ENCODE assay signal across 8 cellular contexts in genomic region chr5:115815693-115816225, GRCh38. TPM values are rescaled to one million over a fixed set of nuclear protein-coding genes. Genes with fewer than 3 reads are reported as not detected.
DNase-seq lines count a peak whose midpoint lies in the region; ATAC-seq lines count a peak whose summit lies in the region.

No MANE protein-coding gene starts in this region.

- H3K27ac Mint-ChIP-seq in activated T-helper 2 cell treated with anti-CD3 and anti-CD28 coated beads, Interferon-gamma antibody, Interleukin-2, Interleukin-4, amounts not matched to agents 10 μg/mL and 5 μg/mL and 100 μg/mL, durations not matched to agents 14 hours and 24 hours and 36 hours: no peak overlapping the region

- peak overlapping the region; percentile 58 for H3K4me3 Mint-ChIP-seq in activated T-helper 2 cell treated with anti-CD3 and anti-CD28 coated beads, Interferon-gamma antibody, Interleukin-2, Interleukin-4, amounts not matched to agents 10 μg/mL and 5 μg/mL and 100 μg/mL, durations not matched to agents 14 hours and 24 hours and 36 hours (ENCODE audit: low read depth)

- H3K4me3 ChIP-seq in skeletal muscle cell (ENCODE audit: low read depth, low read length): peak overlapping the region; percentile 64

- intact Hi-C loops in activated T-helper 2 cell treated with anti-CD3 and anti-CD28 coated beads, Interferon-gamma antibody, Interleukin-2, Interleukin-4, amounts not matched to agents 10 μg/mL and 5 μg/mL and 100 μg/mL, durations not matched to agents 14 hours and 24 hours and 36 hours (cut with micrococcal nuclease): loop anchor here (2.0 kb wide), 1 partner anchor 759 kb away; the partner anchor contains the start of gene SEMA6A
- intact Hi-C loops in left ventricle myocardium superior (cut with micrococcal nuclease): no loop called here

- no peak for DNase-seq in activated T-helper 2 cell treated with anti-CD3 and anti-CD28 coated beads, Interferon-gamma antibody, Interleukin-2, Interleukin-4, amounts not matched to agents 10 μg/mL and 5 μg/mL and 100 μg/mL, durations not matched to agents 14 hours and 24 hours and 36 hours (ENCODE audit: low spot score)
- DNase-seq in left ventricle myocardium superior: peak; percentile 38
- DNase-seq in skeletal muscle cell (ENCODE audit: low read depth): no peak
- no peak for DNase-seq in GF-D8 (lab: John Stamatoyannopoulos, UW)
- no peak for DNase-seq in NCI-H187 treated with DMSO at 0.1 percent for 48 hours (lab: John Stamatoyannopoulos, UW)

- peaks cover 84% of the 10 kb centered on the region for H3K27me3 Mint-ChIP-seq in activated T-helper 2 cell treated with anti-CD3 and anti-CD28 coated beads, Interferon-gamma antibody, Interleukin-2, Interleukin-4, amounts not matched to agents 10 μg/mL and 5 μg/mL and 100 μg/mL, durations not matched to agents 14 hours and 24 hours and 36 hours (ENCODE audit: low read depth)

- H3K36me3 Mint-ChIP-seq in activated T-helper 2 cell treated with anti-CD3 and anti-CD28 coated beads, Interferon-gamma antibody, Interleukin-2, Interleukin-4, amounts not matched to agents 10 μg/mL and 5 μg/mL and 100 μg/mL, durations not matched to agents 14 hours and 24 hours and 36 hours (ENCODE audit: low read depth): peaks cover 3% of the 10 kb centered on the region

- no peaks in the 10 kb centered on the region for H3K9me3 Mint-ChIP-seq in activated T-helper 2 cell treated with anti-CD3 and anti-CD28 coated beads, Interferon-gamma antibody, Interleukin-2, Interleukin-4, amounts not matched to agents 10 μg/mL and 5 μg/mL and 100 μg/mL, durations not matched to agents 14 hours and 24 hours and 36 hours

- ATAC-seq in HG02678 (IDR thresholded peaks at IDR 0.05; ENCODE audit: unreplicated experiment) (peak; percentile 17), left ventricle myocardium superior (peak; percentile 61), HG02938 (IDR thresholded peaks at IDR 0.05; ENCODE audit: unreplicated experiment) (no peak), GM21515 (IDR thresholded peaks at IDR 0.05; ENCODE audit: unreplicated experiment) (no peak)

- H3K4me1 Mint-ChIP-seq in activated T-helper 2 cell treated with anti-CD3 and anti-CD28 coated beads, Interferon-gamma antibody, Interleukin-2, Interleukin-4, amounts not matched to agents 10 μg/mL and 5 μg/mL and 100 μg/mL, durations not matched to agents 14 hours and 24 hours and 36 hours (ENCODE audit: low read depth): peaks cover 26% of the 10 kb centered on the region

RNA-seq across cellular contexts. Expression of gene CDO1, which starts 0.7 kb away (rescaled TPM):
- total RNA-seq in activated T-helper 2 cell treated with anti-CD3 and anti-CD28 coated beads, Interferon-gamma antibody, Interleukin-2, Interleukin-4, amounts not matched to agents 10 μg/mL and 5 μg/mL and 100 μg/mL, durations not matched to agents 14 hours and 24 hours and 36 hours: 0.18 and 1.2 TPM in 2 replicates
- 5.4 TPM for total RNA-seq in left ventricle myocardium superior

RNA-seq across cellular contexts. Expression of gene ATG12, which starts 25.6 kb away (rescaled TPM):
- 33.8 and 34.5 TPM in 2 replicates for total RNA-seq in activated T-helper 2 cell treated with anti-CD3 and anti-CD28 coated beads, Interferon-gamma antibody, Interleukin-2, Interleukin-4, amounts not matched to agents 10 μg/mL and 5 μg/mL and 100 μg/mL, durations not matched to agents 14 hours and 24 hours and 36 hours
- total RNA-seq in left ventricle myocardium superior: 23.6 TPM

RNA-seq across cellular contexts. Expression of gene AP3S1, which starts 26.0 kb away (rescaled TPM):
- total RNA-seq in activated T-helper 2 cell treated with anti-CD3 and anti-CD28 coated beads, Interferon-gamma antibody, Interleukin-2, Interleukin-4, amounts not matched to agents 10 μg/mL and 5 μg/mL and 100 μg/mL, durations not matched to agents 14 hours and 24 hours and 36 hours: 69.0 and 74.8 TPM in 2 replicates
- total RNA-seq in left ventricle myocardium superior: 50.9 TPM

Comparison
In these comparisons a context has a peak if more than half of its experiments do, and no peak if none do; other contexts are left out.
1. ATAC-seq: peak in HG02678 (single experiment) and left ventricle myocardium superior (single experiment); none in HG02938 (single experiment) and GM21515 (single experiment).